17 cellular contexts compared by ENCODE assay signal in genomic region chr1:213443415-213443814, GRCh38.
"Had no signal": no experiment of that assay in that cellular context is flagged by ENCODE, and none has a peak within 500 bp of the region (broad histone marks: within the 10 kb centered on the region; RNA-seq: fewer than 3 reads in every experiment).

No MANE protein-coding gene starts in this region.

- H3K4me1 ChIP-seq: body of pancreas, esophagus squamous epithelium, sigmoid colon, spleen had no signal

- H3K36me3 Mint-ChIP-seq: stimulated activated naive B cell treated with anti-CD40 and anti-IgM and Interleukin-4, amounts not matched to agents 10 μg/mL and 1 μg/mL and 100 μg/mL, for 72 hours had no signal

- H3K27ac ChIP-seq: body of pancreas, esophagus squamous epithelium, sigmoid colon, spleen had no signal

- H3K4me1 Mint-ChIP-seq: activated CD4-positive, alpha-beta T cell treated with anti-CD3 and anti-CD28 coated beads, Interleukin-2, amount 10 ng/mL, durations not matched to agents 7 days and 5 days; nephron progenitor cell; stimulated activated naive B cell treated with anti-CD40 and anti-IgM and Interleukin-4, amounts not matched to agents 10 μg/mL and 1 μg/mL and 100 μg/mL, for 72 hours had no signal

- H3K4me3 ChIP-seq: body of pancreas, esophagus squamous epithelium, sigmoid colon, spleen had no signal

- H3K27ac Mint-ChIP-seq: activated CD4-positive, alpha-beta T cell treated with anti-CD3 and anti-CD28 coated beads, Interleukin-2, amount 10 ng/mL, durations not matched to agents 7 days and 5 days; activated CD8-positive, alpha-beta T cell treated with anti-CD3 and anti-CD28 coated beads, Interleukin-2, amount 10 ng/mL, durations not matched to agents 7 days and 5 days; activated T-cell treated with anti-CD3 and anti-CD28 coated beads, Interleukin-2, amount 50 U/mL, for 24 hours; activated T-helper 2 cell treated with anti-CD3 and anti-CD28 coated beads, Interferon-gamma antibody, Interleukin-2, Interleukin-4, amounts not matched to agents 10 μg/mL and 5 μg/mL and 100 μg/mL, durations not matched to agents 14 hours and 24 hours and 36 hours; nephron progenitor cell; stimulated activated naive B cell treated with anti-CD40 and anti-IgM and Interleukin-4, amounts not matched to agents 10 μg/mL and 1 μg/mL and 100 μg/mL, for 72 hours had no signal

- FAIRE-seq: colon, endometrium, islet of Langerhans had no signal

- H3K27me3 Mint-ChIP-seq: activated CD4-positive, alpha-beta T cell treated with anti-CD3 and anti-CD28 coated beads, Interleukin-2, amount 10 ng/mL, durations not matched to agents 7 days and 5 days had no signal

- DNase-seq: activated CD4-positive, alpha-beta T cell treated with anti-CD3 and anti-CD28 coated beads, Interleukin-2, amount 10 ng/mL, durations not matched to agents 7 days and 5 days; activated CD8-positive, alpha-beta T cell treated with anti-CD3 and anti-CD28 coated beads, Interleukin-2, amount 10 ng/mL, durations not matched to agents 7 days and 5 days; activated naive CD4-positive, alpha-beta T cell treated with Interleukin-2 at 50 U/mL for 16 hours; activated T-cell treated with anti-CD3 and anti-CD28 coated beads, Interleukin-2, amount 50 U/mL, for 24 hours; body of pancreas; central memory CD4-positive, alpha-beta T cell; esophagus squamous epithelium; nephron progenitor cell; nucleus accumbens; sigmoid colon; spleen; stimulated activated naive B cell treated with anti-CD40 and anti-IgM and Interleukin-4, amounts not matched to agents 10 μg/mL and 1 μg/mL and 100 μg/mL, for 72 hours had no signal

- ATAC-seq: activated CD8-positive, alpha-beta T cell treated with anti-CD3 and anti-CD28 coated beads, Interleukin-2, amount 10 ng/mL, durations not matched to agents 7 days and 5 days; body of pancreas; left lobe of liver; stimulated activated naive B cell treated with anti-CD40 and anti-IgM and Interleukin-4, amounts not matched to agents 10 μg/mL and 1 μg/mL and 100 μg/mL, for 72 hours had no signal

- H3K9me3 Mint-ChIP-seq: activated CD4-positive, alpha-beta T cell treated with anti-CD3 and anti-CD28 coated beads, Interleukin-2, amount 10 ng/mL, durations not matched to agents 7 days and 5 days; activated T-cell treated with anti-CD3 and anti-CD28 coated beads, Interleukin-2, amount 50 U/mL, for 24 hours; activated T-helper 2 cell treated with anti-CD3 and anti-CD28 coated beads, Interferon-gamma antibody, Interleukin-2, Interleukin-4, amounts not matched to agents 10 μg/mL and 5 μg/mL and 100 μg/mL, durations not matched to agents 14 hours and 24 hours and 36 hours; nephron progenitor cell had no signal

- H3K4me3 Mint-ChIP-seq: activated CD4-positive, alpha-beta T cell treated with anti-CD3 and anti-CD28 coated beads, Interleukin-2, amount 10 ng/mL, durations not matched to agents 7 days and 5 days; activated CD8-positive, alpha-beta T cell treated with anti-CD3 and anti-CD28 coated beads, Interleukin-2, amount 10 ng/mL, durations not matched to agents 7 days and 5 days; activated T-cell treated with anti-CD3 and anti-CD28 coated beads, Interleukin-2, amount 50 U/mL, for 24 hours; nephron progenitor cell; stimulated activated naive B cell treated with anti-CD40 and anti-IgM and Interleukin-4, amounts not matched to agents 10 μg/mL and 1 μg/mL and 100 μg/mL, for 72 hours had no signal

- H3K36me3 ChIP-seq: esophagus squamous epithelium, sigmoid colon, spleen had no signal

- H3K27me3 ChIP-seq: body of pancreas, sigmoid colon, spleen had no signal

- H3K9me3 ChIP-seq: body of pancreas, esophagus squamous epithelium, sigmoid colon, spleen had no signal
